In the genomic region with DNA sequence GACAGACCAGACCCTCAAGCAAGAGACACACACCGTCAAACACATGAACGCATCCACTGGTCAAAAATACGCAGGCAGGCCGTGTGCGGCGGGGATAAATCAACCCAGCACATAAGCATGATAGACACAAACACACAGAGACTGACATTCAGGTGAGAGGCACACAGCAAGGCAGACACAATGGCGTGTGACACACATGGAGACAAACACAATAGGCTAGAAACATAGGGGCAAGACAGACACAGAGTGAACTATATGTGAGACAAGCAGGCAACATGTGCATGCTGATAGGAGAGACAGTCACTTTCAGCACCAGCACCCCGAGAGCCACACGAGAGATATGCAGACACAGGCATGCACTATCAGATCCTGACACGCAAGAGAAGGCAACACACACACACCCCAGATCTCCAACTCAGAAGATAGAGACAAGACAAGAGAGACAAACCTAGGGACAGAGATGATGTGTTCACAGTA, we compare ENCODE assay signal across 10 cellular contexts. TPM values are rescaled to one million over a fixed set of nuclear protein-coding genes. Genes with fewer than 3 reads are reported as not detected.
DNase-seq lines count a peak whose midpoint lies in the region; ATAC-seq lines count a peak whose summit lies in the region.
"Had no signal": no experiment of that assay in that cellular context is flagged by ENCODE, and none has a peak within 500 bp of the region (broad histone marks: within the 10 kb centered on the region; RNA-seq: fewer than 3 reads in every experiment).

No MANE protein-coding gene starts in this region.

- no peaks in the 10 kb centered on the region for H3K27me3 Mint-ChIP-seq in naive thymus-derived CD4-positive, alpha-beta T cell
- H3K27me3 Mint-ChIP-seq in activated T-cell treated with anti-CD3 and anti-CD28 coated beads, Interleukin-2, amount 50 U/mL, for 24 hours, result no peaks in the 10 kb centered on the region

- no peak overlapping the region for H3K4me3 ChIP-seq in naive thymus-derived CD4-positive, alpha-beta T cell (ENCODE audit: low read length)

- H3K9me3 Mint-ChIP-seq in naive thymus-derived CD4-positive, alpha-beta T cell, result peaks cover 0 to 7% (median 0%) of the 10 kb centered on the region in 11 donors
- H3K9me3 Mint-ChIP-seq in activated T-cell treated with anti-CD3 and anti-CD28 coated beads, Interleukin-2, amount 50 U/mL, for 24 hours, result no peaks in the 10 kb centered on the region

- H3K36me3 ChIP-seq in naive thymus-derived CD4-positive, alpha-beta T cell (ENCODE audit: control insufficient read depth in 2 of 3, insufficient read depth in 3 of 3, low read length in 3 of 3), result no peaks in the 10 kb centered on the region

- intact Hi-C loops in naive thymus-derived CD4-positive, alpha-beta T cell (cut with micrococcal nuclease), result loop anchor here in 1 of 2 donors (5.0 kb wide), 1 partner anchor 1583 kb away; no protein-coding TSS in a partner anchor

- POLR2A ChIA-PET in naive thymus-derived CD4-positive, alpha-beta T cell (lab: Charles Lee), result interaction anchor here (12.9 kb wide), 1 partner anchor 10 kb away, joined by 621 read pairs; a partner anchor contains a TSS

- H3K27ac ChIP-seq in caudate nucleus (ENCODE audit: low read depth, low read length), result peak overlapping the region; percentile 98
- peak overlapping the region; percentile 98 for H3K27ac ChIP-seq in naive thymus-derived CD4-positive, alpha-beta T cell (ENCODE audit: low read depth, low read length)

- peaks cover 13 to 35% (median 30%) of the 10 kb centered on the region in 7 donors for H3K4me1 Mint-ChIP-seq in naive thymus-derived CD4-positive, alpha-beta T cell
- H3K4me1 Mint-ChIP-seq in activated T-cell treated with anti-CD3 and anti-CD28 coated beads, Interleukin-2, amount 50 U/mL, for 24 hours (ENCODE audit: low read depth), result peaks cover 37% of the 10 kb centered on the region

- DNase-seq in AG08396 (ENCODE audit: low spot score) (peak; percentile 40), HUDEP-2 (lab: John Stamatoyannopoulos, UW; ENCODE audit: unreplicated experiment in 76 of 76) (peak in 75 of 76 experiments; percentile 74 to 98 (median 91)), caudate nucleus (lab: John Stamatoyannopoulos, UW) (peak in 3 of 61 donors; percentile 8 to 19 (median 18)), superior temporal gyrus (ENCODE audit: extremely low spot score) (no peak), COLO829 (ENCODE audit: low spot score) (no peak)
- DNase-seq in naive thymus-derived CD4-positive, alpha-beta T cell, result peak in 7 of 9 donors; percentile 45 to 69 (median 55)
- DNase-seq in activated T-cell treated with anti-CD3 and anti-CD28 coated beads, Interleukin-2, amount 50 U/mL, for 24 hours, result no peak
- DNase-seq: activated CD4-positive, alpha-beta T cell treated with anti-CD3 and anti-CD28 coated beads for 4 hours; NCI-H2029 had no signal

- no peaks in the 10 kb centered on the region for H3K27me3 ChIP-seq in naive thymus-derived CD4-positive, alpha-beta T cell (ENCODE audit: control insufficient read depth in 2 of 2, insufficient read depth in 2 of 2, low read length in 2 of 2)

- ATAC-seq in naive thymus-derived CD4-positive, alpha-beta T cell, result no peak
- ATAC-seq in HG02678 (IDR thresholded peaks at IDR 0.05; ENCODE audit: unreplicated experiment), result no peak

- no peaks in the 10 kb centered on the region for H3K36me3 Mint-ChIP-seq in naive thymus-derived CD4-positive, alpha-beta T cell
- H3K36me3 Mint-ChIP-seq in activated T-cell treated with anti-CD3 and anti-CD28 coated beads, Interleukin-2, amount 50 U/mL, for 24 hours (ENCODE audit: low read depth), result no peaks in the 10 kb centered on the region

- no peaks in the 10 kb centered on the region for H3K9me3 ChIP-seq in naive thymus-derived CD4-positive, alpha-beta T cell (ENCODE audit: control insufficient read depth in 2 of 3, low read length in 3 of 3)

- H3K27ac Mint-ChIP-seq in naive thymus-derived CD4-positive, alpha-beta T cell, result no peak overlapping the region
- H3K27ac Mint-ChIP-seq in activated T-cell treated with anti-CD3 and anti-CD28 coated beads, Interleukin-2, amount 50 U/mL, for 24 hours, result no peak overlapping the region

- H3K4me3 Mint-ChIP-seq in naive thymus-derived CD4-positive, alpha-beta T cell, result no peak overlapping the region
- no peak overlapping the region for H3K4me3 Mint-ChIP-seq in activated T-cell treated with anti-CD3 and anti-CD28 coated beads, Interleukin-2, amount 50 U/mL, for 24 hours

- peaks cover 42 to 53% of the 10 kb centered on the region in 2 donors for H3K4me1 ChIP-seq in naive thymus-derived CD4-positive, alpha-beta T cell (ENCODE audit: control insufficient read depth in 2 of 2, insufficient read depth in 2 of 2, low read length in 2 of 2)

- CTCF ChIA-PET in naive thymus-derived CD4-positive, alpha-beta T cell (lab: Charles Lee), result no interaction called here

RNA-seq across cellular contexts. Expression of a gene that starts 6.9 kb away (rescaled TPM):
- total RNA-seq in naive thymus-derived CD4-positive, alpha-beta T cell, result 1,000 to 10,000 TPM in 2 of 5 experiments, 100 to 1,000 TPM in 3; 107 to 2,198 (median 203) TPM
- 1,000 to 10,000 TPM in 1 of 2 donors, 100 to 1,000 TPM in 1; 690 to 1,125 TPM for polyA plus RNA-seq in naive thymus-derived CD4-positive, alpha-beta T cell

RNA-seq across cellular contexts. Expression of a gene that starts 9.1 kb away (rescaled TPM):
- 10 to 100 TPM; 16.6 to 37.5 (median 22.3) TPM for total RNA-seq in naive thymus-derived CD4-positive, alpha-beta T cell
- polyA plus RNA-seq in naive thymus-derived CD4-positive, alpha-beta T cell, result 1 to 10 TPM; 4.0 to 5.3 TPM

RNA-seq across cellular contexts. Expression of a gene that starts 17.2 kb away (rescaled TPM):
- total RNA-seq in naive thymus-derived CD4-positive, alpha-beta T cell, result 100 to 1,000 TPM in 3 of 5 experiments, 10 to 100 TPM in 2; 75.1 to 297 (median 117) TPM
- 100 to 1,000 TPM; 313 to 359 TPM for polyA plus RNA-seq in naive thymus-derived CD4-positive, alpha-beta T cell

RNA-seq across cellular contexts. Expression of a gene that starts 17.4 kb away (rescaled TPM):
- total RNA-seq in naive thymus-derived CD4-positive, alpha-beta T cell, result 10 to 100 TPM in 1 of 5 experiments, 1 to 10 TPM in 2, under 1 TPM in 1, not detected in 1; 0.80 to 18.9 (median 2.1) TPM
- not detected for polyA plus RNA-seq in naive thymus-derived CD4-positive, alpha-beta T cell

RNA-seq across cellular contexts. Expression of a gene that starts 22.0 kb away (rescaled TPM):
- 10 to 100 TPM in 2 of 5 experiments, 1 to 10 TPM in 3; 1.6 to 30.9 (median 9.3) TPM for total RNA-seq in naive thymus-derived CD4-positive, alpha-beta T cell
- 10 to 100 TPM; 20.3 to 20.4 TPM for polyA plus RNA-seq in naive thymus-derived CD4-positive, alpha-beta T cell

Comparison
In these comparisons a context has a peak if more than half of its experiments do, and no peak if none do; other contexts are left out.
1. DNase-seq: peak in AG08396 (single experiment), HUDEP-2 (75 of 76) and naive thymus-derived CD4-positive, alpha-beta T cell (7 of 9); none in superior temporal gyrus (single experiment), COLO829 (single experiment) and activated T-cell treated with anti-CD3 and anti-CD28 coated beads, Interleukin-2, amount 50 U/mL, for 24 hours (single experiment).